Comparison of ENCODE assay signal across 12 cellular contexts in the genomic region with DNA sequence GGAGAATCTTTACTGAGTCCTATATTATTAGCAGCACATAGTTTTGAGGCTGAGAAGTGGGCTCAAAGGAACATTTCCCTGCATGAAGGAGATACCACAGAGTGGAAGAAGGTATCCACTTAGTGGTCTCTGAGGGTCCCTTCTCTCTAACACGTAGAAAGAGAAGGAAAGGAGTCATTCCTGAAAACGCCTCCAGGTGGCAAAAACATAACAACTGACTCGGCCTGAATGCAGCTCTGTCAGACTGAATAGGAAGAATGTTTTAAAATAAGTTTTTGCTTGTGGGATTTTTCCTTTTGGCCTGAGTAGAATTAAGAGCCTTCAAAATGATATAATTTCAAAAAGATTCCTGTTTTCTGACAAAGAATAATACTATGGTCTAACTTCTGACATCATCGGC. TPM values are rescaled to one million over a fixed set of nuclear protein-coding genes. Genes with fewer than 3 reads are reported as not detected.
DNase-seq lines count a peak whose midpoint lies in the region; ATAC-seq and TF ChIP-seq lines count a peak whose summit lies in the region.
"Had no signal": no experiment of that assay in that cellular context is flagged by ENCODE, and none has a peak within 500 bp of the region (broad histone marks: within the 10 kb centered on the region; RNA-seq: fewer than 3 reads in every experiment).

No MANE protein-coding gene starts in this region.

- H3K27ac ChIP-seq in breast epithelium (no peak overlapping the region), RWPE2 (ENCODE audit: poor library complexity, severe bottlenecking) (no peak overlapping the region), body of pancreas (no peak overlapping the region)

- peaks cover 11% of the 10 kb centered on the region for H3K36me3 Mint-ChIP-seq in MCF 10A (ENCODE audit: insufficient read depth, unreplicated experiment)
- H3K36me3 Mint-ChIP-seq in effector memory CD8-positive, alpha-beta T cell (ENCODE audit: insufficient read depth): peaks cover 11% of the 10 kb centered on the region

- no peak overlapping the region for H3K4me3 Mint-ChIP-seq in MCF 10A (ENCODE audit: unreplicated experiment)
- no peak overlapping the region for H3K4me3 Mint-ChIP-seq in effector memory CD8-positive, alpha-beta T cell
- H3K4me3 Mint-ChIP-seq: B cell had no signal

- peak overlapping the region; percentile 26 for H3K9ac ChIP-seq in skeletal muscle satellite cell (ENCODE audit: low read depth, low read length)

- H3K4me2 ChIP-seq in skeletal muscle satellite cell (ENCODE audit: low read length): no peak overlapping the region

- peaks cover 0 to 20% of the 10 kb centered on the region in 2 donors for H3K27me3 ChIP-seq in breast epithelium
- no peaks in the 10 kb centered on the region for H3K27me3 ChIP-seq in RWPE2 (ENCODE audit: insufficient read depth, poor library complexity, severe bottlenecking)
- no peaks in the 10 kb centered on the region for H3K27me3 ChIP-seq in skeletal muscle satellite cell (ENCODE audit: control insufficient read depth, insufficient read depth, low read length)
- no peaks in the 10 kb centered on the region for H3K27me3 ChIP-seq in body of pancreas

- CTCF ChIA-PET in MCF 10A (lab: Yijun Ruan, JAX): interaction anchor here (0.6 to 5.7 kb wide), 4 partner anchors 11 to 36 kb away, joined by 3 to 42 read pairs (median 12); a partner anchor contains a TSS

- H3K4me1 ChIP-seq in breast epithelium (no peaks in the 10 kb centered on the region), RWPE2 (ENCODE audit: insufficient read depth, poor library complexity, severe bottlenecking) (no peaks in the 10 kb centered on the region), skeletal muscle satellite cell (ENCODE audit: control insufficient read depth, insufficient read depth, low read length) (peaks cover 18% of the 10 kb centered on the region), body of pancreas (no peaks in the 10 kb centered on the region)

- peak overlapping the region; percentile 39 for H3K27ac Mint-ChIP-seq in MCF 10A (ENCODE audit: low read depth, unreplicated experiment)
- H3K27ac Mint-ChIP-seq in effector memory CD8-positive, alpha-beta T cell: no peak overlapping the region
- H3K27ac Mint-ChIP-seq: B cell had no signal

- BruUV-seq in MCF 10A (replicated peaks; lab: Mats Ljungman, UMichigan): no TSS peak

- intact Hi-C loops in MCF 10A (cut with micrococcal nuclease) (loop anchor here (1.0 to 2.0 kb wide), 2 partner anchors 23 to 112 kb away; a partner anchor contains a TSS), breast epithelium (cut with DNase I; ENCODE audit: low total_unique reads) (no loop called here), body of pancreas (cut with DNase I) (no loop called here)

- POLR2A ChIA-PET in MCF 10A (lab: Yijun Ruan, JAX): interaction anchor here (0.6 to 7.8 kb wide), 2 partner anchors 18 to 34 kb away, joined by 3 to 123 read pairs; a partner anchor contains a TSS

- ATAC-seq in RWPE2 (ENCODE audit: low read depth) (0 out of 3 replicates have a peak, but pooled peaks have one; percentile 25), body of pancreas (no peak)
- ATAC-seq in effector memory CD8-positive, alpha-beta T cell (replicated peaks): no peak

- no peaks in the 10 kb centered on the region for H3K9me3 ChIP-seq in breast epithelium
- no peaks in the 10 kb centered on the region for H3K9me3 ChIP-seq in RWPE2 (ENCODE audit: severe bottlenecking)
- no peaks in the 10 kb centered on the region for H3K9me3 ChIP-seq in skeletal muscle satellite cell (replicated peaks; ENCODE audit: low read length)
- no peaks in the 10 kb centered on the region for H3K9me3 ChIP-seq in body of pancreas

- no peak overlapping the region for H3K4me3 ChIP-seq in breast epithelium
- H3K4me3 ChIP-seq in RWPE2 (ENCODE audit: severe bottlenecking): no peak overlapping the region
- H3K4me3 ChIP-seq in fibroblast of pulmonary artery (replicated peaks; ENCODE audit: low read depth, low read length): no peak overlapping the region
- no peak overlapping the region for H3K4me3 ChIP-seq in skeletal muscle satellite cell (ENCODE audit: low read length)
- no peak overlapping the region for H3K4me3 ChIP-seq in body of pancreas

- H3K4me1 Mint-ChIP-seq in MCF 10A (ENCODE audit: insufficient read depth, unreplicated experiment): peaks cover 6% of the 10 kb centered on the region
- no peaks in the 10 kb centered on the region for H3K4me1 Mint-ChIP-seq in effector memory CD8-positive, alpha-beta T cell (ENCODE audit: low read depth in 2 of 2)
- H3K4me1 Mint-ChIP-seq: B cell had no signal

- no peaks in the 10 kb centered on the region for H3K36me3 ChIP-seq in breast epithelium
- no peaks in the 10 kb centered on the region for H3K36me3 ChIP-seq in RWPE2 (ENCODE audit: low read depth)
- peaks cover 3% of the 10 kb centered on the region for H3K36me3 ChIP-seq in skeletal muscle satellite cell (ENCODE audit: insufficient read depth, low read length)
- H3K36me3 ChIP-seq in body of pancreas (replicated peaks in 1 of 2; ENCODE audit: insufficient read depth in 1 of 2, low read depth in 2 of 2): no peaks in the 10 kb centered on the region

- TF ChIP-seq POLR2A in breast epithelium (IDR thresholded peaks at IDR 0.05) (no peak), body of pancreas (IDR thresholded peaks at IDR 0.05) (no peak)

- WGBS in body of pancreas, 2 donors: 45 to 47% methylated on average over 4 of the region's 4 CpGs

- peaks cover 46% of the 10 kb centered on the region for H3K27me3 Mint-ChIP-seq in MCF 10A (ENCODE audit: insufficient read depth, unreplicated experiment)
- no peaks in the 10 kb centered on the region for H3K27me3 Mint-ChIP-seq in effector memory CD8-positive, alpha-beta T cell
- H3K27me3 Mint-ChIP-seq: B cell had no signal

- TF ChIP-seq CTCF in MCF 10A (IDR thresholded peaks at IDR 0.05; ENCODE audit: unreplicated experiment) (peak; percentile 30), breast epithelium (IDR thresholded peaks at IDR 0.05) (no peak), RWPE2 (IDR thresholded peaks at IDR 0.05; ENCODE audit: poor library complexity, severe bottlenecking) (peak; percentile 29), fibroblast of pulmonary artery (IDR thresholded peaks at IDR 0.05; ENCODE audit: low read length, missing control alignments) (peak; percentile 50), body of pancreas (IDR thresholded peaks at IDR 0.05) (peak in 3 of 7 experiments; percentile 9 to 21 (median 12))

- no peaks in the 10 kb centered on the region for H3K9me3 Mint-ChIP-seq in MCF 10A (ENCODE audit: unreplicated experiment)
- no peaks in the 10 kb centered on the region for H3K9me3 Mint-ChIP-seq in effector memory CD8-positive, alpha-beta T cell

- DNase-seq in MCF 10A (ENCODE audit: unreplicated experiment) (peak; percentile 47), breast epithelium (ENCODE audit: low spot score in 2 of 2) (no peak), RWPE2 (ENCODE audit: low spot score) (no peak), fibroblast of pulmonary artery (ENCODE audit: low read depth) (peak; percentile 61), mucosa of gallbladder (ENCODE audit: low spot score) (no peak), body of pancreas (no peak)
- DNase-seq in effector memory CD8-positive, alpha-beta T cell: no peak
- DNase-seq: activated gamma-delta T cell; effector memory CD4-positive, alpha-beta T cell had no signal

RNA-seq across cellular contexts. Expression of a gene that starts 23.3 kb away (rescaled TPM):
- total RNA-seq in MCF 10A (2022): 18.9 and 23.8 TPM in 2 replicates
- 10 to 100 TPM; 33.1 to 40.3 (median 38.6) TPM for total RNA-seq in breast epithelium
- total RNA-seq in skeletal muscle satellite cell (2012; rRNA removed): 11.8 and 20.0 TPM in 2 replicates
- total RNA-seq in mucosa of gallbladder: 10.4 TPM
- total RNA-seq in body of pancreas: 10 to 100 TPM; 14.8 to 21.1 TPM

RNA-seq across cellular contexts. Expression of a gene that starts 48.4 kb away (rescaled TPM):
- total RNA-seq in MCF 10A (2022) (not detected in 2 replicates), breast epithelium (1 to 10 TPM in 1 of 3 donors, under 1 TPM in 2; 0.29 to 1.4 (median 0.33) TPM), mucosa of gallbladder (4.1 TPM), body of pancreas (1 to 10 TPM; 1.8 to 3.6 TPM)
- not detected in 2 replicates for total RNA-seq in skeletal muscle satellite cell (2012; rRNA removed)
- total RNA-seq: B cell, renal cortical epithelial cell had no signal

Comparison
In these comparisons a context has a peak if more than half of its experiments do, and no peak if none do; other contexts are left out.
1. DNase-seq: peak in MCF 10A (single experiment) and fibroblast of pulmonary artery (single experiment); none in breast epithelium (0 of 2), RWPE2 (single experiment), mucosa of gallbladder (single experiment), body of pancreas (0 of 4) and effector memory CD8-positive, alpha-beta T cell (0 of 3).
2. CTCF ChIP-seq: peak in MCF 10A (single experiment), RWPE2 (single experiment) and fibroblast of pulmonary artery (single experiment); none in breast epithelium (0 of 3).